9 cellular contexts compared by ENCODE assay signal in the genomic region with DNA sequence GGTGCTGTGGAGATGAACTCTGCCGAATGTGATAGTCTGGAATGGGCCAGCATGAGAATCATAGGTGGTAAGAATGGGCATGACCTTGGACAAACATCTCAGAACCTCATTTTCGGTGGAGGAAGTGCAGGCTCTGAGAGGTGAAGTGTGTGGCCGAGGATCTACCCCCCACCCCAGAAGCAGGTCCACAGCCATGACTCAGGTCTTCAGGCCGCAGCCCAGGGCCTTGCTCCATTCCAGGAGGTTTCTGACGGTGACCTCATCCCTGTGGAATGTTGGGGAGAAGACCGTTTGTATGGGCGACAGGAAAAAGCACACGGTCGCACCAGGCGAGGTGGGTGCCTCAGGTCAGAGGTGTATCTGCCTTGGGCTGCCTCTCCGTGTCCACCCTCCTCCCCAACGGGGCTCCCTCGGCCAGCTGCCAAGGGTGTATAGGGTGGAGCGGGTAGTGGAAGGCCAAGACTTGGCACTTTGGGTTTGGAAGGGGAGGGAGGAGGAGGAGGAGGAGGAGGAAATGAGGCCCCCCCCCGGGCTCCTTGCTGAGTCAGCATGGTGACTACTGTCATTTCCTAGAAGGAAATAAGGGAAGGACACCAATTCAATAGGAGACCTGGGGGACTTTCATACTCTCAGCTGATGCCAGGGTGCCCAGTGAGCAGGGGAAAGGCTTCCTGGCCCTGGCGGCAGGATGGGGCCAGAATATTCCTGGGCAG.
A peak's percentile ranks its signal among the peaks of the same experiment; 100 is the strongest.
DNase-seq lines count a peak whose midpoint lies in the region; ATAC-seq and TF ChIP-seq lines count a peak whose summit lies in the region.
"Had no signal": no experiment of that assay in that cellular context is flagged by ENCODE, and none has a peak within 500 bp of the region (broad histone marks: within the 10 kb centered on the region; RNA-seq: fewer than 3 reads in every experiment).

No MANE protein-coding gene starts in this region.

- no peaks in the 10 kb centered on the region for H3K79me2 ChIP-seq in PC-9 (ENCODE audit: low read depth)

- no peaks in the 10 kb centered on the region for H3K79me1 ChIP-seq in neuronal stem cell (ENCODE audit: low read depth, low read length)

- H3K18ac ChIP-seq in neuronal stem cell (ENCODE audit: low read length), result peak overlapping the region; percentile 79

- H3K27me3 ChIP-seq in PC-9 (ENCODE audit: insufficient read depth, low read depth), result no peaks in the 10 kb centered on the region
- no peaks in the 10 kb centered on the region for H3K27me3 ChIP-seq in neuronal stem cell (ENCODE audit: control insufficient read depth in 3 of 3, insufficient read depth in 3 of 3, low read depth in 1 of 3, low read length in 3 of 3)

- TF ChIP-seq CTCF in AG10803 (conservative IDR thresholded peaks at IDR 0.05; ENCODE audit: low read length) (no peak), PC-9 (conservative IDR thresholded peaks at IDR 0.05) (no peak), fibroblast of mammary gland (conservative IDR thresholded peaks at IDR 0.05; ENCODE audit: control insufficient read depth, insufficient read depth, low read depth, low read length) (no peak)

- POLR2A ChIA-PET in PC-9 (lab: Charles Lee; ENCODE audit: unreplicated experiment), result no interaction called here

- H3K27ac ChIP-seq in PC-9 (peak overlapping the region; percentile 84), neuronal stem cell (replicated peaks; ENCODE audit: low read length) (no peak overlapping the region)

- no peak overlapping the region for H4K8ac ChIP-seq in neuronal stem cell (ENCODE audit: low read depth, low read length)

- ATAC-seq in GM18517 (IDR thresholded peaks at IDR 0.05; ENCODE audit: unreplicated experiment), result no peak
- ATAC-seq in GM18861 (IDR thresholded peaks at IDR 0.05; ENCODE audit: unreplicated experiment), result no peak

- WGBS in neuronal stem cell (ENCODE audit: extremely low coverage in 2 of 2, insufficient read length in 2 of 2, insufficient replicate concordance in 1 of 2), 2 donors, result no CpG with 5 or more reads among the region's 16 CpGs

- H2BK120ac ChIP-seq in neuronal stem cell (ENCODE audit: low read depth, low read length), result no peak overlapping the region

- H2AFZ ChIP-seq in PC-9 (no peak overlapping the region; the same call in 1 of the 2 replicates), neuronal stem cell (ENCODE audit: low read length) (no peak overlapping the region)

- no TSS peak for BruUV-seq in PC-9 (replicated peaks; lab: Mats Ljungman, UMichigan)

- H2BK5ac ChIP-seq in neuronal stem cell (ENCODE audit: low read length), result no peak overlapping the region

- H3F3A ChIP-seq in PC-9 (ENCODE audit: insufficient read depth, low read depth), result peaks cover 38% of the 10 kb centered on the region

- H3K4me1 ChIP-seq in PC-9 (replicated peaks; ENCODE audit: insufficient read depth), result peaks cover 53% of the 10 kb centered on the region
- H3K4me1 ChIP-seq in neuronal stem cell (ENCODE audit: control insufficient read depth in 2 of 2, insufficient read depth in 1 of 2, low read depth in 1 of 2, low read length in 2 of 2), result peaks cover 12 to 16% of the 10 kb centered on the region in 2 donors

- H3K9ac ChIP-seq in neuronal stem cell (ENCODE audit: low read depth, low read length, poor library complexity), result no peak overlapping the region

- H3K36me3 ChIP-seq in PC-9 (ENCODE audit: low read depth) (no peaks in the 10 kb centered on the region), neuronal stem cell (replicated peaks in 1 of 2; ENCODE audit: control insufficient read depth in 2 of 2, insufficient read depth in 2 of 2, low read length in 2 of 2) (no peaks in the 10 kb centered on the region)

- H3K4me3 ChIP-seq in AG10803 (ENCODE audit: low read length) (peak overlapping the region; percentile 17; the same call in 1 of the 2 replicates), PC-9 (no peak overlapping the region), fibroblast of mammary gland (ENCODE audit: control insufficient read depth, low read depth, low read length) (no peak overlapping the region), neuronal stem cell (ENCODE audit: low read length in 2 of 2) (no peak overlapping the region)

- CTCF ChIA-PET in PC-9 (lab: Charles Lee), result interaction anchor here (0.9 kb wide), 1 partner anchor 56 kb away, joined by 3 read pairs; no protein-coding TSS in a partner anchor

- H4K20me1 ChIP-seq in PC-9 (ENCODE audit: insufficient read depth), result no peaks in the 10 kb centered on the region

- H3K23ac ChIP-seq in neuronal stem cell (ENCODE audit: low read depth, low read length, poor library complexity), result no peak overlapping the region

- H2AK5ac ChIP-seq in neuronal stem cell (ENCODE audit: low read depth, low read length), result no peak overlapping the region

- no peak overlapping the region for H3K4ac ChIP-seq in neuronal stem cell (ENCODE audit: low read length)

- DNase-seq in AG10803 (ENCODE audit: low read depth), result peak; percentile 97
- DNase-seq in PC-9, result peak; percentile 99 to 100
- peak; percentile 93 for DNase-seq in fibroblast of mammary gland (ENCODE audit: low read depth)
- DNase-seq in neuronal stem cell (ENCODE audit: low spot score), result peak; percentile 39
- DNase-seq in T-helper 1 cell, result no peak
- no peak for DNase-seq in inferior parietal cortex (ENCODE audit: extremely low spot score)
- DNase-seq: NCI-H187 had no signal

- H2BK15ac ChIP-seq in neuronal stem cell (ENCODE audit: low read length), result peak overlapping the region; percentile 17

- H4K91ac ChIP-seq in neuronal stem cell (ENCODE audit: low read depth, low read length, poor library complexity), result no peak overlapping the region

- H3K4me2 ChIP-seq in PC-9, result peak overlapping the region; percentile 60
- no peak overlapping the region for H3K4me2 ChIP-seq in neuronal stem cell (ENCODE audit: insufficient read depth, low read length, poor library complexity, severe bottlenecking)

- no peak overlapping the region for H3K14ac ChIP-seq in neuronal stem cell (ENCODE audit: low read length)

- H3K9me3 ChIP-seq in PC-9 (ENCODE audit: insufficient read depth, low read depth) (no peaks in the 10 kb centered on the region), neuronal stem cell (replicated peaks in 1 of 2; ENCODE audit: control insufficient read depth in 2 of 2, insufficient read depth in 1 of 2, low read depth in 1 of 2, low read length in 2 of 2) (peaks cover 0 to 2% of the 10 kb centered on the region in 2 donors)

- H3K9me2 ChIP-seq in PC-9 (ENCODE audit: insufficient read depth), result no peaks in the 10 kb centered on the region

- intact Hi-C loops in PC-9 (cut with micrococcal nuclease; ENCODE audit: unreplicated experiment), result loop anchor here (1.0 to 5.0 kb wide), 12 partner anchors 8 to 260 kb away; no protein-coding TSS in a partner anchor

- no peak overlapping the region for H2BK12ac ChIP-seq in neuronal stem cell (ENCODE audit: low read length)

Comparison
In these comparisons a context has a peak if more than half of its experiments do, and no peak if none do; other contexts are left out.
1. DNase-seq: peak in AG10803 (single experiment), PC-9 (2 of 2), fibroblast of mammary gland (single experiment) and neuronal stem cell (single experiment); none in T-helper 1 cell (0 of 5) and inferior parietal cortex (single experiment).